Comparison of ENCODE assay signal across 18 cellular contexts in genomic region chr11:69383946-69384547, GRCh38.
DNase-seq lines count a peak whose midpoint lies in the region; ATAC-seq, FAIRE-seq and TF ChIP-seq lines count a peak whose summit lies in the region.
"Had no signal": no experiment of that assay in that cellular context is flagged by ENCODE, and none has a peak within 500 bp of the region (broad histone marks: within the 10 kb centered on the region; RNA-seq: fewer than 3 reads in every experiment).

No MANE protein-coding gene starts in this region.

- no peak for TF ChIP-seq RAD21 in HepG2 (CRISPR knock-in tag; IDR thresholded peaks at IDR 0.05)

- in situ Hi-C loops in HepG2 (cut with HindIII; ENCODE audit: extremely low pct_ligation_motif_present, low pct_unique_long_range_greater_than_20kb): no loop called here

- H3K9ac ChIP-seq in HepG2 (ENCODE audit: insufficient read depth, low read depth, low read length): no peak overlapping the region

- peak; percentile 1 for DNase-seq in activated CD4-positive, alpha-beta T cell treated with anti-CD3 and anti-CD28 coated beads for 36 hours
- DNase-seq in activated CD4-positive, alpha-beta T cell treated with anti-CD3 and anti-CD28 coated beads for 48 hours: no peak
- peak in 2 of 3 donors; percentile 38 to 44 for DNase-seq in right lobe of liver
- DNase-seq in HepG2 (ENCODE audit: low spot score): no peak
- peak; percentile 81 for DNase-seq in osteocyte (ENCODE audit: extremely low spot score, unreplicated experiment)
- no peak for DNase-seq in stimulated activated naive CD4-positive, alpha-beta T cell treated with Interleukin-2 at 50 U/mL for 16 hours (lab: John Stamatoyannopoulos, UW)
- DNase-seq in ecto neural progenitor cell (ENCODE audit: low spot score): no peak
- no peak for DNase-seq in NCI-H2107 treated with DMSO at 0.1 percent for 48 hours (lab: John Stamatoyannopoulos, UW; ENCODE audit: unreplicated experiment)
- DNase-seq: 8988T; CD4-positive, alpha-beta memory T cell; DMS79; NCI-H187 treated with DMSO at 0.1 percent for 48 hours; NCI-H2171; NCI-H446; NCI-H69; NK-92 treated with Interleukin-12 subunit alpha and Interleukin-12 subunit beta, amount 100 ng/mL, for 24 hours; OCI-M1 had no signal

- H3K4me2 ChIP-seq in HepG2 (ENCODE audit: low read depth, low read length): no peak overlapping the region

- no peaks in the 10 kb centered on the region for H3K4me1 Mint-ChIP-seq in activated CD4-positive, alpha-beta T cell treated with anti-CD3 and anti-CD28 coated beads for 36 hours
- peaks cover 17% of the 10 kb centered on the region for H3K4me1 Mint-ChIP-seq in osteocyte (ENCODE audit: unreplicated experiment)
- H3K4me1 Mint-ChIP-seq: CD4-positive, alpha-beta memory T cell had no signal

- TF ChIP-seq EP300 in HepG2 (IDR thresholded peaks at IDR 0.05; ENCODE audit: low read depth in 2 of 2, low read length in 2 of 2) (no peak), HepG2 (CRISPR knock-in tag; IDR thresholded peaks at IDR 0.05; ENCODE audit: borderline replicate concordance) (no peak)

- H3K36me3 ChIP-seq in right lobe of liver: no peaks in the 10 kb centered on the region
- H3K36me3 ChIP-seq in HepG2 (replicated peaks in 1 of 2; ENCODE audit: control insufficient read depth in 1 of 2, insufficient read depth in 2 of 2, low read length in 2 of 2): no peaks in the 10 kb centered on the region
- H3K36me3 ChIP-seq: HAP-1 had no signal

- H3K4me1 ChIP-seq in right lobe of liver (no peaks in the 10 kb centered on the region), HepG2 (ENCODE audit: insufficient read depth, low read length) (peaks cover 14% of the 10 kb centered on the region; the same call in 1 of the 2 replicates)
- H3K4me1 ChIP-seq: HAP-1 had no signal

- no peak for ATAC-seq in activated CD4-positive, alpha-beta T cell treated with anti-CD3 and anti-CD28 coated beads for 36 hours
- no peak for ATAC-seq in right lobe of liver
- ATAC-seq in HepG2: no peak

- intact Hi-C loops in activated CD4-positive, alpha-beta T cell treated with anti-CD3 and anti-CD28 coated beads for 36 hours (cut with DNase I, micrococcal nuclease): no loop called here
- intact Hi-C loops in right lobe of liver (cut with DNase I): no loop called here
- intact Hi-C loops in HepG2 (cut with micrococcal nuclease; ENCODE audit: unreplicated experiment): no loop called here

- TF ChIP-seq POLR2A in right lobe of liver (IDR thresholded peaks at IDR 0.05) (no peak), HepG2 (IDR thresholded peaks at IDR 0.05; ENCODE audit: insufficient read depth in 1 of 2, low read depth in 2 of 2, low read length in 2 of 2) (no peak)

- H4K20me1 ChIP-seq in HepG2 (ENCODE audit: insufficient read depth, low read length): no peaks in the 10 kb centered on the region

- BruUV-seq in HepG2 (replicated peaks; lab: Mats Ljungman, UMichigan): no TSS peak

- H3K27me3 Mint-ChIP-seq in activated CD4-positive, alpha-beta T cell treated with anti-CD3 and anti-CD28 coated beads for 36 hours: no peaks in the 10 kb centered on the region
- H3K27me3 Mint-ChIP-seq in osteocyte (ENCODE audit: unreplicated experiment): no peaks in the 10 kb centered on the region
- H3K27me3 Mint-ChIP-seq: CD4-positive, alpha-beta memory T cell had no signal

- H3K27ac Mint-ChIP-seq in activated CD4-positive, alpha-beta T cell treated with anti-CD3 and anti-CD28 coated beads for 36 hours: no peak overlapping the region
- no peak overlapping the region for H3K27ac Mint-ChIP-seq in osteocyte (ENCODE audit: unreplicated experiment)
- H3K27ac Mint-ChIP-seq: CD4-positive, alpha-beta memory T cell had no signal

- no peak overlapping the region for H3K4me3 Mint-ChIP-seq in activated CD4-positive, alpha-beta T cell treated with anti-CD3 and anti-CD28 coated beads for 36 hours
- no peak overlapping the region for H3K4me3 Mint-ChIP-seq in osteocyte (ENCODE audit: unreplicated experiment)
- H3K4me3 Mint-ChIP-seq: CD4-positive, alpha-beta memory T cell had no signal

- H3K27ac ChIP-seq in right lobe of liver (no peak overlapping the region), HepG2 (ENCODE audit: extremely low read length, insufficient read depth, low read length) (no peak overlapping the region)

- no peak overlapping the region for H2AFZ ChIP-seq in HepG2 (ENCODE audit: low read length)

- H3K4me3 ChIP-seq in right lobe of liver (no peak overlapping the region), HepG2 (replicated peaks in 1 of 3; ENCODE audit: insufficient read depth in 1 of 3, low read depth in 2 of 3, low read length in 3 of 3) (no peak overlapping the region)
- H3K4me3 ChIP-seq: HAP-1 had no signal

- H3K79me2 ChIP-seq in HepG2 (ENCODE audit: insufficient read depth, low read length): no peaks in the 10 kb centered on the region

- CTCF ChIA-PET in activated CD4-positive, alpha-beta T cell treated with anti-CD3 and anti-CD28 coated beads for 36 hours (lab: Charles Lee): no interaction called here
- CTCF ChIA-PET in HepG2 (lab: Yijun Ruan, JAX; ENCODE audit: low intra/inter-chr PET ratio, low total read pairs): no interaction called here

- no peaks in the 10 kb centered on the region for H3K36me3 Mint-ChIP-seq in activated CD4-positive, alpha-beta T cell treated with anti-CD3 and anti-CD28 coated beads for 36 hours (ENCODE audit: low read depth)
- H3K36me3 Mint-ChIP-seq in osteocyte (ENCODE audit: unreplicated experiment): peaks cover 4% of the 10 kb centered on the region

- TF ChIP-seq CTCF in right lobe of liver (IDR thresholded peaks at IDR 0.05) (no peak), HepG2 (CRISPR knock-in tag; IDR thresholded peaks at IDR 0.05) (no peak), osteocyte (IDR thresholded peaks at IDR 0.05) (no peak)

- POLR2A ChIA-PET in activated CD4-positive, alpha-beta T cell treated with anti-CD3 and anti-CD28 coated beads for 36 hours (lab: Charles Lee): no interaction called here
- POLR2A ChIA-PET in HepG2 (lab: Yijun Ruan, JAX): no interaction called here

- WGBS in right lobe of liver (ENCODE audit: insufficient coverage, low coverage, low lambda C conversion rate, missing lambda C conversion rate): 100% methylated on average over 2 of the region's 10 CpGs
- WGBS in HepG2 (ENCODE audit: low lambda C conversion rate): 45% methylated on average over 10 of the region's 10 CpGs

- no peak for FAIRE-seq in HepG2 (lab: Jason Lieb, UNC)

- H3K9me3 ChIP-seq in right lobe of liver (no peaks in the 10 kb centered on the region), HepG2 (ENCODE audit: low read length) (peaks cover 9% of the 10 kb centered on the region)

- H3K27me3 ChIP-seq in right lobe of liver (no peaks in the 10 kb centered on the region), HepG2 (ENCODE audit: control insufficient read depth in 1 of 2, insufficient read depth in 2 of 2, low read length in 2 of 2) (peaks cover 0 to 51% of the 10 kb centered on the region in 2 experiments; a peak in 4 of 5 replicates)

- peaks cover 15% of the 10 kb centered on the region for H3K9me3 Mint-ChIP-seq in activated CD4-positive, alpha-beta T cell treated with anti-CD3 and anti-CD28 coated beads for 36 hours (ENCODE audit: low read depth)
- H3K9me3 Mint-ChIP-seq in osteocyte (ENCODE audit: unreplicated experiment): peaks cover 12% of the 10 kb centered on the region

TF ChIP-seq in HepG2, 621 proteins besides CTCF, POLR2A, EP300 and RAD21:
- TF ChIP-seq PAX8 (CRISPR knock-in tag; IDR thresholded peaks at IDR 0.05; ENCODE audit: borderline replicate concordance) (no peak), HMGA1 (CRISPR knock-in tag; conservative IDR thresholded peaks at IDR 0.05) (no peak)

Comparison
In these comparisons a context has a peak if more than half of its experiments do, and no peak if none do; other contexts are left out.
1. DNase-seq: peak in activated CD4-positive, alpha-beta T cell treated with anti-CD3 and anti-CD28 coated beads for 36 hours (single experiment), right lobe of liver (2 of 3) and osteocyte (single experiment); none in activated CD4-positive, alpha-beta T cell treated with anti-CD3 and anti-CD28 coated beads for 48 hours (single experiment), HepG2 (single experiment), stimulated activated naive CD4-positive, alpha-beta T cell treated with Interleukin-2 at 50 U/mL for 16 hours (single experiment), ecto neural progenitor cell (single experiment) and NCI-H2107 treated with DMSO at 0.1 percent for 48 hours (single experiment).